Comparison of ENCODE assay signal across 9 cellular contexts in genomic region chr4:3249681-3250437, GRCh38.
"Had no signal": no experiment of that assay in that cellular context is flagged by ENCODE, and none has a peak within 500 bp of the region (broad histone marks: within the 10 kb centered on the region; RNA-seq: fewer than 3 reads in every experiment).

No MANE protein-coding gene starts in this region.

- ATAC-seq: activated CD4-positive, CD25-positive, alpha-beta regulatory T cell treated with anti-CD3 and anti-CD28 coated beads, Interleukin-2, amount 50 U/mL, for 24 hours; activated T-cell treated with anti-CD3 and anti-CD28 coated beads, Interleukin-2, amount 50 U/mL, for 4 hours; naive thymus-derived CD4-positive, alpha-beta T cell had no signal

- H3K4me3 ChIP-seq: tibial nerve, vagina had no signal

- H3K27me3 ChIP-seq: tibial nerve, vagina had no signal

- H3K9me3 ChIP-seq: tibial nerve, vagina had no signal

- H3K27ac Mint-ChIP-seq: activated naive CD8-positive, alpha-beta T cell treated with anti-CD3 and anti-CD28 coated beads, Interleukin-2, amount 10 ng/mL, durations not matched to agents 7 days and 5 days; naive thymus-derived CD4-positive, alpha-beta T cell had no signal

- H3K9me3 Mint-ChIP-seq: activated naive CD8-positive, alpha-beta T cell treated with anti-CD3 and anti-CD28 coated beads, Interleukin-2, amount 10 ng/mL, durations not matched to agents 7 days and 5 days; activated T-cell treated with anti-CD3 and anti-CD28 coated beads, Interleukin-2, amount 50 U/mL, for 4 hours; naive thymus-derived CD4-positive, alpha-beta T cell had no signal

- H3K4me3 Mint-ChIP-seq: activated naive CD8-positive, alpha-beta T cell treated with anti-CD3 and anti-CD28 coated beads, Interleukin-2, amount 10 ng/mL, durations not matched to agents 7 days and 5 days; activated T-cell treated with anti-CD3 and anti-CD28 coated beads, Interleukin-2, amount 50 U/mL, for 4 hours; naive thymus-derived CD4-positive, alpha-beta T cell had no signal

- H3K36me3 ChIP-seq: vagina had no signal

- H3K27ac ChIP-seq: foreskin keratinocyte, tibial nerve, vagina had no signal

- H3K36me3 Mint-ChIP-seq: activated naive CD8-positive, alpha-beta T cell treated with anti-CD3 and anti-CD28 coated beads, Interleukin-2, amount 10 ng/mL, durations not matched to agents 7 days and 5 days had no signal

- DNase-seq: activated CD4-positive, alpha-beta T cell treated with anti-CD3 and anti-CD28 coated beads, Interleukin-2, amount 50 U/mL, for 48 hours; activated effector memory CD4-positive, alpha-beta T cell treated with anti-CD3 and anti-CD28 coated beads, Interleukin-2, amount 50 U/mL, for 16 hours; activated naive CD8-positive, alpha-beta T cell treated with anti-CD3 and anti-CD28 coated beads, Interleukin-2, amount 10 ng/mL, durations not matched to agents 7 days and 5 days; activated T-cell treated with anti-CD3 and anti-CD28 coated beads, Interleukin-2, amount 50 U/mL, for 4 hours; foreskin keratinocyte; naive thymus-derived CD4-positive, alpha-beta T cell had no signal

- H3K4me1 ChIP-seq: foreskin keratinocyte, vagina had no signal

- H3K27me3 Mint-ChIP-seq: activated naive CD8-positive, alpha-beta T cell treated with anti-CD3 and anti-CD28 coated beads, Interleukin-2, amount 10 ng/mL, durations not matched to agents 7 days and 5 days; naive thymus-derived CD4-positive, alpha-beta T cell had no signal

- H3K4me1 Mint-ChIP-seq: activated naive CD8-positive, alpha-beta T cell treated with anti-CD3 and anti-CD28 coated beads, Interleukin-2, amount 10 ng/mL, durations not matched to agents 7 days and 5 days; naive thymus-derived CD4-positive, alpha-beta T cell had no signal
